In genomic region chr2:171893196-171893823, GRCh38 we compare ENCODE assay signal across 9 cellular contexts. TPM values are rescaled to one million over a fixed set of nuclear protein-coding genes. Genes with fewer than 3 reads are reported as not detected.
DNase-seq lines count a peak whose midpoint lies in the region; ATAC-seq, FAIRE-seq and TF ChIP-seq lines count a peak whose summit lies in the region.
"Had no signal": no experiment of that assay in that cellular context is flagged by ENCODE, and none has a peak within 500 bp of the region (broad histone marks: within the 10 kb centered on the region; RNA-seq: fewer than 3 reads in every experiment).

No MANE protein-coding gene starts in this region.

- H3K27me3 Mint-ChIP-seq in activated T-cell treated with anti-CD3 and anti-CD28 coated beads, Interleukin-2, amount 50 U/mL, for 72 hours (ENCODE audit: low read depth), result no peaks in the 10 kb centered on the region

- H3K4me3 ChIP-seq in fibroblast of pulmonary artery (replicated peaks; ENCODE audit: low read depth, low read length), result peak overlapping the region; percentile 80

- no peak for DNase-seq in activated T-cell treated with anti-CD3 and anti-CD28 coated beads, Interleukin-2, amount 50 U/mL, for 72 hours
- DNase-seq in activated T-cell treated with anti-CD3 and anti-CD28 coated beads, Interleukin-2, amount 50 U/mL, for 1 hour, result no peak
- DNase-seq in SK-N-DZ (ENCODE audit: low spot score) (peak; percentile 88), fibroblast of pulmonary artery (ENCODE audit: low read depth) (peak; percentile 36), pons (ENCODE audit: low spot score) (peak; percentile 14), D721Med (ENCODE audit: insufficient read length, low spot score) (no peak), iPS-NIHi11 (ENCODE audit: low spot score) (no peak)

- peak overlapping the region; percentile 88 to 97 for H3K4me3 Mint-ChIP-seq in activated T-cell treated with anti-CD3 and anti-CD28 coated beads, Interleukin-2, amount 50 U/mL, for 72 hours

- H3K36me3 Mint-ChIP-seq in activated T-cell treated with anti-CD3 and anti-CD28 coated beads, Interleukin-2, amount 50 U/mL, for 72 hours (ENCODE audit: insufficient read depth in 2 of 2), result peaks cover 10 to 24% of the 10 kb centered on the region in 2 donors

- peak overlapping the region; percentile 97 for H3K27ac Mint-ChIP-seq in activated T-cell treated with anti-CD3 and anti-CD28 coated beads, Interleukin-2, amount 50 U/mL, for 72 hours

- ATAC-seq in activated T-cell treated with anti-CD3 and anti-CD28 coated beads, Interleukin-2, amount 50 U/mL, for 72 hours (replicated peaks in 1 of 2), result no peak
- no peak for ATAC-seq in HG03378 (IDR thresholded peaks at IDR 0.05; ENCODE audit: unreplicated experiment)

- no peak for TF ChIP-seq CTCF in fibroblast of pulmonary artery (IDR thresholded peaks at IDR 0.05; ENCODE audit: low read length, missing control alignments)
- TF ChIP-seq CTCF in D721Med (IDR thresholded peaks at IDR 0.05; ENCODE audit: insufficient read depth, missing control alignments), result no peak

- FAIRE-seq in D721Med (lab: Jason Lieb, UNC), result no peak
- FAIRE-seq: endometrium had no signal

- H3K4me1 Mint-ChIP-seq in activated T-cell treated with anti-CD3 and anti-CD28 coated beads, Interleukin-2, amount 50 U/mL, for 72 hours (ENCODE audit: low read depth), result peaks cover 53% of the 10 kb centered on the region

- H3K9me3 Mint-ChIP-seq in activated T-cell treated with anti-CD3 and anti-CD28 coated beads, Interleukin-2, amount 50 U/mL, for 72 hours, result no peaks in the 10 kb centered on the region

RNA-seq across cellular contexts. Expression of gene SLC25A12, which starts 0.7 kb away (rescaled TPM):
- total RNA-seq in activated T-cell treated with anti-CD3 and anti-CD28 coated beads, Interleukin-2, amount 50 U/mL, for 72 hours, result 10 to 100 TPM; 27.4 to 36.4 TPM
- 15.6 and 22.0 TPM in 2 replicates for polyA plus RNA-seq in SK-N-DZ (2014; cell fraction: cytosol; rRNA removed)
- polyA plus RNA-seq in SK-N-DZ (2014; cell fraction: nucleus; rRNA removed), result 37.0 and 38.8 TPM in 2 replicates

RNA-seq across cellular contexts. Expression of gene HAT1, which starts 29.0 kb away (rescaled TPM):
- 10 to 100 TPM; 46.9 to 52.5 TPM for total RNA-seq in activated T-cell treated with anti-CD3 and anti-CD28 coated beads, Interleukin-2, amount 50 U/mL, for 72 hours
- polyA plus RNA-seq in SK-N-DZ (2014; cell fraction: cytosol; rRNA removed), result 63.4 and 68.3 TPM in 2 replicates
- 34.9 and 49.9 TPM in 2 replicates for polyA plus RNA-seq in SK-N-DZ (2014; cell fraction: nucleus; rRNA removed)

Comparison
In these comparisons a context has a peak if more than half of its experiments do, and no peak if none do; other contexts are left out.
1. DNase-seq: peak in SK-N-DZ (single experiment), fibroblast of pulmonary artery (single experiment) and pons (single experiment); none in activated T-cell treated with anti-CD3 and anti-CD28 coated beads, Interleukin-2, amount 50 U/mL, for 72 hours (0 of 2), activated T-cell treated with anti-CD3 and anti-CD28 coated beads, Interleukin-2, amount 50 U/mL, for 1 hour (single experiment), D721Med (single experiment) and iPS-NIHi11 (single experiment).